ENCODE assay signal across 15 cellular contexts in genomic region chr2:47632754-47633153, GRCh38.
DNase-seq lines count a peak whose midpoint lies in the region; ATAC-seq, FAIRE-seq and TF ChIP-seq lines count a peak whose summit lies in the region.
"Had no signal": no experiment of that assay in that cellular context is flagged by ENCODE, and none has a peak within 500 bp of the region (broad histone marks: within the 10 kb centered on the region; RNA-seq: fewer than 3 reads in every experiment).

No MANE protein-coding gene starts in this region.

- H3K23ac ChIP-seq in neuronal stem cell (ENCODE audit: low read depth, low read length, poor library complexity) = no peak overlapping the region

- peak overlapping the region; percentile 34 for H3K27ac Mint-ChIP-seq in astrocyte (ENCODE audit: unreplicated experiment)
- H3K27ac Mint-ChIP-seq: CD4-positive, CD25-positive, alpha-beta regulatory T cell; IgD-negative memory B cell had no signal

- peaks cover 20% of the 10 kb centered on the region for H3K4me1 Mint-ChIP-seq in astrocyte (ENCODE audit: low read depth, unreplicated experiment)
- H3K4me1 Mint-ChIP-seq: CD4-positive, CD25-positive, alpha-beta regulatory T cell had no signal

- no peak overlapping the region for H2AFZ ChIP-seq in astrocyte (ENCODE audit: low read depth, low read length)
- H2AFZ ChIP-seq in neuronal stem cell (ENCODE audit: low read length) = no peak overlapping the region

- no peak for TF ChIP-seq CTCF in HEK293 (tag by site-specific recombination; IDR thresholded peaks at IDR 0.05)
- TF ChIP-seq CTCF in astrocyte (IDR thresholded peaks at IDR 0.05; ENCODE audit: insufficient read depth, low read depth, low read length) = no peak
- TF ChIP-seq CTCF in foreskin fibroblast (IDR thresholded peaks at IDR 0.05; ENCODE audit: low read depth, low read length) = no peak

- H3K14ac ChIP-seq in neuronal stem cell (ENCODE audit: low read length) = no peak overlapping the region

- WGBS in neuronal stem cell (ENCODE audit: extremely low coverage in 2 of 2, insufficient read length in 2 of 2, insufficient replicate concordance in 1 of 2), 2 donors = no CpG with 5 or more reads among the region's 3 CpGs

- no peak overlapping the region for H4K91ac ChIP-seq in neuronal stem cell (ENCODE audit: low read depth, low read length, poor library complexity)

- CTCF ChIA-PET in HEK293 (lab: Yijun Ruan, JAX) = interaction anchor here (0.5 to 0.7 kb wide), 2 partner anchors 298 to 690 kb away, joined by 3 to 4 read pairs; no protein-coding TSS in a partner anchor

- H3K9me3 ChIP-seq in HEK293 (ENCODE audit: control insufficient read depth, insufficient read depth, low read depth, low read length) (no peaks in the 10 kb centered on the region), astrocyte (ENCODE audit: insufficient read depth, low read depth, low read length) (no peaks in the 10 kb centered on the region), neuronal stem cell (replicated peaks in 1 of 2; ENCODE audit: control insufficient read depth in 2 of 2, insufficient read depth in 1 of 2, low read depth in 1 of 2, low read length in 2 of 2) (no peaks in the 10 kb centered on the region)
- H3K9me3 ChIP-seq: A549, BE2C had no signal

- no peaks in the 10 kb centered on the region for H3K36me3 ChIP-seq in HEK293 (ENCODE audit: control insufficient read depth in 2 of 2, insufficient read depth in 1 of 2, low read length in 2 of 2)
- no peaks in the 10 kb centered on the region for H3K36me3 ChIP-seq in astrocyte (ENCODE audit: insufficient read depth, low read length)
- no peaks in the 10 kb centered on the region for H3K36me3 ChIP-seq in neuronal stem cell (replicated peaks in 1 of 2; ENCODE audit: control insufficient read depth in 2 of 2, insufficient read depth in 2 of 2, low read length in 2 of 2)
- H3K36me3 ChIP-seq: BE2C had no signal

- peak overlapping the region; percentile 47 for H2BK12ac ChIP-seq in neuronal stem cell (ENCODE audit: low read length)

- H3K27ac ChIP-seq in HEK293 (ENCODE audit: extremely low read depth, low read depth, low read length) (no peak overlapping the region), astrocyte (ENCODE audit: low read depth, low read length) (no peak overlapping the region), neuronal stem cell (replicated peaks; ENCODE audit: low read length) (no peak overlapping the region)

- H3K79me2 ChIP-seq in astrocyte (ENCODE audit: insufficient read depth, low read length) = no peaks in the 10 kb centered on the region

- POLR2A ChIA-PET in HEK293 (lab: Yijun Ruan, JAX) = no interaction called here

- no peak overlapping the region for H2BK15ac ChIP-seq in neuronal stem cell (ENCODE audit: low read length)

- H3K4me1 ChIP-seq in HEK293 (ENCODE audit: control insufficient read depth, insufficient read depth, low read length) (no peaks in the 10 kb centered on the region), astrocyte (ENCODE audit: insufficient read depth, low read length) (peaks cover 13% of the 10 kb centered on the region), neuronal stem cell (ENCODE audit: control insufficient read depth in 2 of 2, insufficient read depth in 1 of 2, low read depth in 1 of 2, low read length in 2 of 2) (peaks cover 8 to 13% of the 10 kb centered on the region in 2 donors)
- H3K4me1 ChIP-seq: BE2C had no signal

- no peaks in the 10 kb centered on the region for H3K9me3 Mint-ChIP-seq in astrocyte (ENCODE audit: unreplicated experiment)
- H3K9me3 Mint-ChIP-seq: IgD-negative memory B cell had no signal

- peaks cover 4% of the 10 kb centered on the region for H3K27me3 ChIP-seq in astrocyte (ENCODE audit: insufficient read depth, low read length)
- H3K27me3 ChIP-seq in neuronal stem cell (ENCODE audit: control insufficient read depth in 3 of 3, insufficient read depth in 3 of 3, low read depth in 1 of 3, low read length in 3 of 3) = no peaks in the 10 kb centered on the region

- no peak for DNase-seq in astrocyte (ENCODE audit: low read depth)
- DNase-seq in neuronal stem cell (ENCODE audit: low spot score) = no peak
- no peak for DNase-seq in foreskin fibroblast
- no peak for DNase-seq in UCSD-AML1 (lab: John Stamatoyannopoulos, UW; ENCODE audit: unreplicated experiment)
- DNase-seq in pons (ENCODE audit: low spot score) = no peak
- DNase-seq: BE2C; CD4-positive, CD25-positive, alpha-beta regulatory T cell; DMS53; GF-D8 had no signal

- H3K4me2 ChIP-seq in astrocyte (ENCODE audit: low read length) (no peak overlapping the region), neuronal stem cell (ENCODE audit: insufficient read depth, low read length, poor library complexity, severe bottlenecking) (no peak overlapping the region)

- H3K79me1 ChIP-seq in neuronal stem cell (ENCODE audit: low read depth, low read length) = no peaks in the 10 kb centered on the region

- peak overlapping the region; percentile 34 for H2AK5ac ChIP-seq in neuronal stem cell (ENCODE audit: low read depth, low read length)

- ATAC-seq in GM21786 (IDR thresholded peaks at IDR 0.05; ENCODE audit: unreplicated experiment) = no peak

- H3K4me3 Mint-ChIP-seq in astrocyte (ENCODE audit: unreplicated experiment) = no peak overlapping the region
- H3K4me3 Mint-ChIP-seq: CD4-positive, CD25-positive, alpha-beta regulatory T cell; IgD-negative memory B cell had no signal

- H3K18ac ChIP-seq in neuronal stem cell (ENCODE audit: low read length) = peak overlapping the region; percentile 74

- H3K9ac ChIP-seq in astrocyte (ENCODE audit: low read length) (no peak overlapping the region), neuronal stem cell (ENCODE audit: low read depth, low read length, poor library complexity) (no peak overlapping the region)

- H3K36me3 Mint-ChIP-seq in astrocyte (ENCODE audit: low read depth, unreplicated experiment) = peaks cover 2% of the 10 kb centered on the region
- H3K36me3 Mint-ChIP-seq: CD4-positive, CD25-positive, alpha-beta regulatory T cell; IgD-negative memory B cell had no signal

- no peak overlapping the region for H2BK120ac ChIP-seq in neuronal stem cell (ENCODE audit: low read depth, low read length)

- no peaks in the 10 kb centered on the region for H4K20me1 ChIP-seq in astrocyte (ENCODE audit: insufficient read depth, low read length)

- H3K4me3 ChIP-seq in HEK293 (ENCODE audit: low read depth, low read length) (no peak overlapping the region), astrocyte (ENCODE audit: insufficient read depth, low read depth, low read length) (no peak overlapping the region), neuronal stem cell (ENCODE audit: low read length in 2 of 2) (no peak overlapping the region), foreskin fibroblast (ENCODE audit: low read depth in 1 of 2, low read length in 2 of 2) (no peak overlapping the region)
- H3K4me3 ChIP-seq: A549 had no signal

- FAIRE-seq in astrocyte (lab: Jason Lieb, UNC) = no peak
- FAIRE-seq: A549, GM19239, H54 had no signal

- H3K27me3 Mint-ChIP-seq in astrocyte (ENCODE audit: low read depth, unreplicated experiment) = peaks cover 27% of the 10 kb centered on the region
- H3K27me3 Mint-ChIP-seq: IgD-negative memory B cell had no signal

- H2BK5ac ChIP-seq in neuronal stem cell (ENCODE audit: low read length) = no peak overlapping the region

- no peak overlapping the region for H3K4ac ChIP-seq in neuronal stem cell (ENCODE audit: low read length)

- H4K8ac ChIP-seq in neuronal stem cell (ENCODE audit: low read depth, low read length) = no peak overlapping the region

TF ChIP-seq in HEK293, 187 proteins besides CTCF, POLR2A, EP300 and RAD21 (continues in another document):
- no peak for TF ChIP-seq ZNF2 (tag by site-specific recombination; IDR thresholded peaks at IDR 0.05)
- peak; percentile 58 for TF ChIP-seq SCRT2 (tag by site-specific recombination; IDR thresholded peaks at IDR 0.05)
- TF ChIP-seq ZFP69B (tag by site-specific recombination; IDR thresholded peaks at IDR 0.05) = peak; percentile 23; the same call in 1 of the 2 replicates
- no peak for TF ChIP-seq ZBTB21 (tag by site-specific recombination; IDR thresholded peaks at IDR 0.05)
- peak; percentile 58; the same call in 1 of the 2 replicates for TF ChIP-seq ZNF692 (tag by site-specific recombination; IDR thresholded peaks at IDR 0.05)
- TF ChIP-seq ZNF398 (tag by site-specific recombination; IDR thresholded peaks at IDR 0.05) = no peak
